Comparison of ENCODE assay signal across 21 cellular contexts in genomic region chr11:69617682-69618081, GRCh38. TPM values are rescaled to one million over a fixed set of nuclear protein-coding genes. Genes with fewer than 3 reads are reported as not detected.
DNase-seq lines count a peak whose midpoint lies in the region; ATAC-seq, FAIRE-seq and TF ChIP-seq lines count a peak whose summit lies in the region.
"Had no signal": no experiment of that assay in that cellular context is flagged by ENCODE, and none has a peak within 500 bp of the region (broad histone marks: within the 10 kb centered on the region; RNA-seq: fewer than 3 reads in every experiment).

No MANE protein-coding gene starts in this region.

- H3K4me1 ChIP-seq in H1 (replicated peaks in 1 of 4; ENCODE audit: control insufficient read depth in 3 of 4, insufficient read depth in 4 of 4, low read length in 3 of 4): peaks cover 0 to 10% (median 2%) of the 10 kb centered on the region in 4 experiments; a peak in 3 of 7 replicates
- H3K4me1 ChIP-seq in neural progenitor cell: peaks cover 8% of the 10 kb centered on the region
- H3K4me1 ChIP-seq: BLaER1 had no signal

- H3K56ac ChIP-seq in H1 (replicated peaks; ENCODE audit: insufficient read length, low read depth, low read length): no peak overlapping the region

- POLR2A ChIA-PET in WTC11 (lab: Charles Lee) (no interaction called here), H1 (lab: Charles Lee; ENCODE audit: partially characterized antibody) (interaction anchor here (2.2 kb wide), 1 partner anchor 20 kb away, joined by 11 read pairs; no protein-coding TSS in a partner anchor)

- no peak overlapping the region for H4K8ac ChIP-seq in H1 (ENCODE audit: extremely low read depth, insufficient read depth, low read length)

- no peak overlapping the region for H3K4me2 ChIP-seq in H1 (ENCODE audit: insufficient read depth in 1 of 2, low read depth in 2 of 2, low read length in 2 of 2)
- no peak overlapping the region for H3K4me2 ChIP-seq in neural progenitor cell
- H3K4me2 ChIP-seq: BLaER1 had no signal

- peaks cover 24% of the 10 kb centered on the region for H3K4me1 Mint-ChIP-seq in WTC11
- peaks cover 22% of the 10 kb centered on the region for H3K4me1 Mint-ChIP-seq in neural progenitor cell
- H3K4me1 Mint-ChIP-seq: B cell; CD8-positive, alpha-beta memory T cell had no signal

- H3K18ac ChIP-seq in H1 (ENCODE audit: extremely low read depth, low read length): no peak overlapping the region

- H3K27me3 Mint-ChIP-seq in WTC11 (ENCODE audit: low read depth) (peaks cover 3% of the 10 kb centered on the region), neural progenitor cell (ENCODE audit: insufficient read depth, low read depth) (peaks cover 12% of the 10 kb centered on the region)

- no peak overlapping the region for H3K27ac ChIP-seq in H1 (ENCODE audit: low read depth, low read length)
- no peak overlapping the region for H3K27ac ChIP-seq in neural progenitor cell
- H3K27ac ChIP-seq: BLaER1, C4-2B, GM23248 had no signal

- H3K14ac ChIP-seq in H1 (ENCODE audit: insufficient read length): no peak overlapping the region

- WGBS in H1 (ENCODE audit: extremely low coverage in 1 of 2, insufficient coverage in 1 of 2, insufficient read length in 1 of 2, insufficient replicate concordance in 2 of 2, low coverage in 1 of 2, low lambda C conversion rate in 2 of 2, missing lambda C conversion rate in 1 of 2), 2 experiments: 82% methylated on average over 10 of the region's 10 CpGs; no CpG with 5 or more reads in 1 of the 2 experiments

- H4K20me1 ChIP-seq in H1 (replicated peaks in 1 of 2; ENCODE audit: control insufficient read depth in 1 of 2, insufficient read depth in 2 of 2, low read length in 2 of 2): no peaks in the 10 kb centered on the region
- no peaks in the 10 kb centered on the region for H4K20me1 ChIP-seq in neural progenitor cell (ENCODE audit: low read depth)
- H4K20me1 ChIP-seq: BLaER1 had no signal

- no peaks in the 10 kb centered on the region for H3K27me3 ChIP-seq in H1 (replicated peaks in 1 of 4; ENCODE audit: control insufficient read depth in 3 of 4, extremely low read depth in 1 of 4, insufficient read depth in 3 of 4, low read length in 3 of 4)
- H3K27me3 ChIP-seq in neural progenitor cell: no peaks in the 10 kb centered on the region
- H3K27me3 ChIP-seq: BLaER1 had no signal

- CTCF ChIA-PET in WTC11 (lab: Charles Lee): no interaction called here
- CTCF ChIA-PET in H1 (lab: Charles Lee; ENCODE audit: partially characterized antibody): interaction anchor here (0.8 to 1.5 kb wide), 2 partner anchors 52 to 662 kb away, joined by 4 read pairs; no protein-coding TSS in a partner anchor

- no peaks in the 10 kb centered on the region for H3F3A ChIP-seq in neural progenitor cell (ENCODE audit: low read depth)

- no peak overlapping the region for H2BK20ac ChIP-seq in H1 (ENCODE audit: low read length)

- H3K79me1 ChIP-seq in H1 (ENCODE audit: low read depth, low read length): no peaks in the 10 kb centered on the region

- no peak overlapping the region for H2BK120ac ChIP-seq in H1 (replicated peaks; ENCODE audit: low read depth, low read length)

- no peak overlapping the region for H4K5ac ChIP-seq in H1 (ENCODE audit: insufficient read length, low read depth, low read length)

- no peaks in the 10 kb centered on the region for H3K23me2 ChIP-seq in H1 (ENCODE audit: low read depth, low read length)

- no peak overlapping the region for H3K27ac Mint-ChIP-seq in WTC11
- H3K27ac Mint-ChIP-seq in neural progenitor cell: peak overlapping the region; percentile 33
- H3K27ac Mint-ChIP-seq: B cell; CD4-positive, alpha-beta T cell; CD8-positive, alpha-beta memory T cell had no signal

- H2AK5ac ChIP-seq in H1 (ENCODE audit: low read depth, low read length): peak overlapping the region; percentile 30; the same call in 1 of the 2 replicates

- H3K23ac ChIP-seq in H1 (ENCODE audit: insufficient read length): no peak overlapping the region

- H3K36me3 Mint-ChIP-seq in WTC11 (no peaks in the 10 kb centered on the region), neural progenitor cell (no peaks in the 10 kb centered on the region)
- H3K36me3 Mint-ChIP-seq: CD8-positive, alpha-beta memory T cell had no signal

- H3K36me3 ChIP-seq in H1 (ENCODE audit: control insufficient read depth in 2 of 4, insufficient read depth in 4 of 4, low read length in 3 of 4) (no peaks in the 10 kb centered on the region), neural progenitor cell (no peaks in the 10 kb centered on the region)
- H3K36me3 ChIP-seq: BLaER1 had no signal

- no peak overlapping the region for H3K4me3 ChIP-seq in H1 (ENCODE audit: extremely low read depth in 1 of 4, insufficient read depth in 2 of 4, low read depth in 3 of 4, low read length in 4 of 4)
- H3K4me3 ChIP-seq in neural progenitor cell: no peak overlapping the region
- H3K4me3 ChIP-seq: BLaER1, GM23248 had no signal

- no peak for TF ChIP-seq EP300 in H1 (IDR thresholded peaks at IDR 0.05; ENCODE audit: borderline replicate concordance in 1 of 2, low read depth in 2 of 2, low read length in 2 of 2)

- ATAC-seq in WTC11 (no peak), GM19324 (IDR thresholded peaks at IDR 0.05; ENCODE audit: low FRiP score, unreplicated experiment) (no peak), left cardiac atrium (no peak)
- ATAC-seq: HCT116 had no signal

- H3K4ac ChIP-seq in H1 (replicated peaks; ENCODE audit: insufficient read length, low read depth, low read length): no peak overlapping the region

- H3K9me3 Mint-ChIP-seq in WTC11 (no peaks in the 10 kb centered on the region), neural progenitor cell (no peaks in the 10 kb centered on the region)
- H3K9me3 Mint-ChIP-seq: CD4-positive, alpha-beta T cell; CD8-positive, alpha-beta memory T cell; H9 had no signal

- TF ChIP-seq POLR2A in H1 (IDR thresholded peaks at IDR 0.05; ENCODE audit: control extremely low read depth in 1 of 2, low read depth in 2 of 2, low read length in 2 of 2): no peak

- intact Hi-C loops in left cardiac atrium (cut with DNase I): no loop called here

- H2BK15ac ChIP-seq in H1 (ENCODE audit: low read length): no peak overlapping the region

- H4K91ac ChIP-seq in H1 (replicated peaks; ENCODE audit: insufficient read length, low read length): no peak overlapping the region

- no peak overlapping the region for H2AFZ ChIP-seq in H1 (ENCODE audit: low read length)
- no peak overlapping the region for H2AFZ ChIP-seq in neural progenitor cell (replicated peaks)
- H2AFZ ChIP-seq: GM23248 had no signal

- H2BK5ac ChIP-seq in H1 (ENCODE audit: low read depth, low read length): no peak overlapping the region

- H3K9ac ChIP-seq in H1 (replicated peaks in 1 of 4; ENCODE audit: extremely low read depth in 1 of 4, low read depth in 3 of 4, low read length in 3 of 4): no peak overlapping the region
- no peak overlapping the region for H3K9ac ChIP-seq in neural progenitor cell
- H3K9ac ChIP-seq: BLaER1, GM23248 had no signal

- H3K4me3 Mint-ChIP-seq in WTC11 (no peak overlapping the region), neural progenitor cell (peak overlapping the region; percentile 52)
- H3K4me3 Mint-ChIP-seq: B cell; CD4-positive, alpha-beta T cell; CD8-positive, alpha-beta memory T cell; H9 had no signal

- TF ChIP-seq CTCF in WTC11 (IDR thresholded peaks at IDR 0.05): no peak
- TF ChIP-seq CTCF in H1 (IDR thresholded peaks at IDR 0.05; ENCODE audit: control extremely low read depth in 1 of 3, insufficient read depth in 1 of 3, low read depth in 1 of 3, low read length in 3 of 3): no peak
- TF ChIP-seq CTCF in neural progenitor cell (IDR thresholded peaks at IDR 0.05): no peak

- no peak for FAIRE-seq in H1 (lab: Jason Lieb, UNC)
- FAIRE-seq: D721Med, GM12891, GM18507 had no signal

- DNase-seq in WTC11 (ENCODE audit: low spot score): no peak
- DNase-seq in H1 (ENCODE audit: low read depth in 1 of 2, low spot score in 2 of 2): no peak
- DNase-seq in neural progenitor cell (ENCODE audit: low spot score): no peak
- no peak for DNase-seq in left cardiac atrium
- DNase-seq in CD1c-positive myeloid dendritic cell (ENCODE audit: extremely low spot score): no peak
- DNase-seq: CD4-positive, alpha-beta T cell; CD8-positive, alpha-beta memory T cell; DMS 273 treated with DMSO at 0.1 percent for 48 hours; DMS79; EL; GDM1; GM23248; H9 had no signal

- no peaks in the 10 kb centered on the region for H3K9me3 ChIP-seq in H1 (ENCODE audit: insufficient read depth in 2 of 2, low read depth in 1 of 2, low read length in 1 of 2)
- H3K9me3 ChIP-seq in neural progenitor cell (ENCODE audit: low read depth): no peaks in the 10 kb centered on the region
- H3K9me3 ChIP-seq: BLaER1 had no signal

- H3K79me2 ChIP-seq in H1 (ENCODE audit: control insufficient read depth in 1 of 2, insufficient read depth in 2 of 2, low read length in 2 of 2) (no peaks in the 10 kb centered on the region), neural progenitor cell (ENCODE audit: low read depth) (no peaks in the 10 kb centered on the region)

- no peak for TF ChIP-seq RAD21 in H1 (IDR thresholded peaks at IDR 0.05 in 1 of 2, conservative IDR thresholded peaks at IDR 0.05 in 1 of 2; ENCODE audit: low read depth in 2 of 2, low read length in 2 of 2)

- no peak overlapping the region for H2BK12ac ChIP-seq in H1 (ENCODE audit: low read depth, low read length)

RNA-seq across cellular contexts. Expression of gene CCND1, which starts 23.3 kb away (rescaled TPM):
- total RNA-seq in WTC11 (2021) (212 to 224 TPM (median 224 TPM) in 3 replicates), neural progenitor cell (ENCODE audit: low replicate concordance) (85.0 and 94.0 TPM in 2 replicates), left cardiac atrium (100 to 1,000 TPM; 150 to 169 TPM)
- 170 and 172 TPM in 2 replicates for total RNA-seq in H1 (2021; fragmentation: NEBNext Ultra II Directional; extraction: Animal tissue kit (Norgen Biotek cat#: 25700))
- 64.5 and 156 TPM in 2 replicates for polyA plus RNA-seq in H1 (2011; rRNA removed)
- polyA plus RNA-seq in H1 (2011; cell fraction: cytosol; rRNA removed): 94.6 TPM
- polyA plus RNA-seq in H1 (2011; cell fraction: nucleus; rRNA removed): 177 TPM
- polyA plus RNA-seq in H1 (2012, experiment 1 of 2): 76.2 to 117 TPM (median 80.8 TPM) in 4 replicates
- 26.6 TPM for polyA plus RNA-seq in H1 (2012, experiment 2 of 2)
- polyA plus RNA-seq in H1 (2013, experiment 1 of 2): 53.6 TPM
- polyA plus RNA-seq in H1 (2013, experiment 2 of 2): 50.3 TPM
- polyA minus RNA-seq in H1 (2011; rRNA and poly(A)+ RNA removed): 93.0 and 124 TPM in 2 replicates
- 168 TPM for polyA minus RNA-seq in H1 (2011; cell fraction: cytosol; rRNA and poly(A)+ RNA removed)
- 217 TPM for polyA minus RNA-seq in H1 (2011; cell fraction: nucleus; rRNA and poly(A)+ RNA removed)

RNA-seq across cellular contexts. Expression of gene LTO1, which starts 57.5 kb away (rescaled TPM):
- total RNA-seq in WTC11 (2021) (20.5 to 27.5 TPM (median 20.6 TPM) in 3 replicates), neural progenitor cell (ENCODE audit: low replicate concordance) (11.9 and 21.6 TPM in 2 replicates), left cardiac atrium (10 to 100 TPM; 10.5 to 12.1 TPM)
- total RNA-seq in H1 (2021; fragmentation: NEBNext Ultra II Directional; extraction: Animal tissue kit (Norgen Biotek cat#: 25700)): 21.0 and 21.3 TPM in 2 replicates
- polyA plus RNA-seq in H1 (2011; rRNA removed): 15.4 and 25.5 TPM in 2 replicates
- 23.2 TPM for polyA plus RNA-seq in H1 (2011; cell fraction: cytosol; rRNA removed)
- polyA plus RNA-seq in H1 (2011; cell fraction: nucleus; rRNA removed): 27.7 TPM
- 14.4 to 21.4 TPM (median 16.7 TPM) in 4 replicates for polyA plus RNA-seq in H1 (2012, experiment 1 of 2)
- polyA plus RNA-seq in H1 (2012, experiment 2 of 2): 8.5 TPM
- polyA plus RNA-seq in H1 (2013, experiment 1 of 2): 13.6 TPM
- polyA plus RNA-seq in H1 (2013, experiment 2 of 2): 12.2 TPM
- polyA minus RNA-seq in H1 (2011; rRNA and poly(A)+ RNA removed): 7.5 and 11.1 TPM in 2 replicates
- 5.7 TPM for polyA minus RNA-seq in H1 (2011; cell fraction: cytosol; rRNA and poly(A)+ RNA removed)
- 18.6 TPM for polyA minus RNA-seq in H1 (2011; cell fraction: nucleus; rRNA and poly(A)+ RNA removed)
